In genomic region chr5:10486511-10487344, GRCh38 we compare ENCODE assay signal across 19 cellular contexts. TPM values are rescaled to one million over a fixed set of nuclear protein-coding genes. Genes with fewer than 3 reads are reported as not detected.
"Had no signal": no experiment of that assay in that cellular context is flagged by ENCODE, and none has a peak within 500 bp of the region (broad histone marks: within the 10 kb centered on the region; RNA-seq: fewer than 3 reads in every experiment).

No MANE protein-coding gene starts in this region.

- H3K27ac ChIP-seq: cardiac muscle cell, pancreas, sigmoid colon had no signal

- H3K27me3 Mint-ChIP-seq: activated CD4-positive, alpha-beta T cell treated with anti-CD3 and anti-CD28 coated beads for 36 hours; activated T-helper 17 cell treated with anti-CD3 and anti-CD28 coated beads, Interleukin-2, amount 50 U/mL, for 72 hours had no signal

- FAIRE-seq: endometrium, frontal cortex, pancreas had no signal

- H3K9me3 ChIP-seq: pancreas, sigmoid colon had no signal

- H3K27ac Mint-ChIP-seq: activated CD4-positive, alpha-beta T cell treated with anti-CD3 and anti-CD28 coated beads for 36 hours; activated CD8-positive, alpha-beta T cell treated with anti-CD3 and anti-CD28 coated beads for 36 hours; activated naive CD8-positive, alpha-beta T cell treated with anti-CD3 and anti-CD28 coated beads, Interleukin-2, amount 10 ng/mL, durations not matched to agents 7 days and 5 days; activated T-helper 17 cell treated with anti-CD3 and anti-CD28 coated beads, Interleukin-2, amount 50 U/mL, for 72 hours; memory B cell; naive thymus-derived CD4-positive, alpha-beta T cell; T-helper 17 cell had no signal

- H3K9me3 Mint-ChIP-seq: activated CD8-positive, alpha-beta T cell treated with anti-CD3 and anti-CD28 coated beads for 36 hours; activated naive CD8-positive, alpha-beta T cell treated with anti-CD3 and anti-CD28 coated beads, Interleukin-2, amount 10 ng/mL, durations not matched to agents 7 days and 5 days; activated T-helper 17 cell treated with anti-CD3 and anti-CD28 coated beads, Interleukin-2, amount 50 U/mL, for 72 hours; memory B cell had no signal

- H3K36me3 ChIP-seq: cardiac muscle cell, pancreas, sigmoid colon had no signal

- H3K4me1 ChIP-seq: pancreas, sigmoid colon had no signal

- H3K27me3 ChIP-seq: cardiac muscle cell, pancreas had no signal

- H3K36me3 Mint-ChIP-seq: activated naive CD8-positive, alpha-beta T cell treated with anti-CD3 and anti-CD28 coated beads, Interleukin-2, amount 10 ng/mL, durations not matched to agents 7 days and 5 days; memory B cell had no signal

- ATAC-seq: activated CD4-positive, alpha-beta T cell treated with anti-CD3 and anti-CD28 coated beads for 36 hours; activated CD8-positive, alpha-beta T cell treated with anti-CD3 and anti-CD28 coated beads for 36 hours; activated T-helper 17 cell treated with anti-CD3 and anti-CD28 coated beads, Interleukin-2, amount 50 U/mL, for 72 hours; naive thymus-derived CD4-positive, alpha-beta T cell; pancreas; T-helper 17 cell had no signal

- H3K4me3 Mint-ChIP-seq: activated CD4-positive, alpha-beta T cell treated with anti-CD3 and anti-CD28 coated beads for 36 hours; activated CD8-positive, alpha-beta T cell treated with anti-CD3 and anti-CD28 coated beads for 36 hours; activated naive CD8-positive, alpha-beta T cell treated with anti-CD3 and anti-CD28 coated beads, Interleukin-2, amount 10 ng/mL, durations not matched to agents 7 days and 5 days; activated T-helper 17 cell treated with anti-CD3 and anti-CD28 coated beads, Interleukin-2, amount 50 U/mL, for 72 hours; memory B cell; naive thymus-derived CD4-positive, alpha-beta T cell; T-helper 17 cell had no signal

- H3K4me3 ChIP-seq: cardiac muscle cell, pancreas, sigmoid colon had no signal

- DNase-seq: activated CD4-positive, alpha-beta T cell treated with anti-CD3 and anti-CD28 coated beads for 36 hours; activated CD8-positive, alpha-beta T cell treated with anti-CD3 and anti-CD28 coated beads for 36 hours; activated naive CD4-positive, alpha-beta T cell; activated naive CD8-positive, alpha-beta T cell treated with anti-CD3 and anti-CD28 coated beads, Interleukin-2, amount 10 ng/mL, durations not matched to agents 7 days and 5 days; activated T-cell treated with anti-CD3 and anti-CD28 coated beads, Interleukin-2, amount 50 U/mL, for 1 hour; amygdala; erythroblast; head of caudate nucleus; naive thymus-derived CD4-positive, alpha-beta T cell; pancreas; sigmoid colon; stimulated activated CD4-positive, alpha-beta T cell treated with anti-CD3 and anti-CD28 coated beads, Interleukin-4, amount 100 ng/mL, for 4 hours; stimulated activated naive CD4-positive, alpha-beta T cell; T-helper 17 cell had no signal

RNA-seq across cellular contexts. Expression of gene ROPN1L, which starts 45.0 kb away (rescaled TPM):
- total RNA-seq: activated CD8-positive, alpha-beta T cell treated with anti-CD3 and anti-CD28 coated beads for 36 hours had no signal
